Comparison of ENCODE assay signal across 15 cellular contexts in the genomic region with DNA sequence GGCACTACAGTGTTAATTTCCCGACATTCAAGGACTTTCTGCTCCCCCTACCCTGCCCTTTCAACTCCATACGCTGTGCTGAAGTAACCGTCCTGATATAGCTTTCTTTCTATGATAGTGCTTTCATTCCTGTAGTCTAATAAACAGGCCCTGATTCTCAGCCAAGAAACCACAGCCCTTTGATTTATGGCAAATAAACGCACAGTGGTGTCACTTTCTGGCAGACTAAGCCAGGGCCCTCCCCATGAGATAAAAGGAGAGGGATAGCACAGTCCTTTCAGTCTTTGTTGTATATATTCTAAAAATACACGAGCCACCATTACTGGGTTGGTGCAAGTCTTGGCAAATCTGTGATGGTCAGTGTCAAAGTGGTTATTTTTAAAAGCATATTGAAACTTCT.
DNase-seq lines count a peak whose midpoint lies in the region; ATAC-seq and TF ChIP-seq lines count a peak whose summit lies in the region.
"Had no signal": no experiment of that assay in that cellular context is flagged by ENCODE, and none has a peak within 500 bp of the region (broad histone marks: within the 10 kb centered on the region; RNA-seq: fewer than 3 reads in every experiment).

No MANE protein-coding gene starts in this region.

- H3K9me3 Mint-ChIP-seq in nephron progenitor cell, result no peaks in the 10 kb centered on the region
- H3K9me3 Mint-ChIP-seq in CD14-positive monocyte, result no peaks in the 10 kb centered on the region
- H3K9me3 Mint-ChIP-seq: dendritic cell treated with granulocyte-macrophage colony-stimulating factor and Interleukin-4, amounts not matched to agents 40 ng/mL and 50 ng/mL, for 4 days had no signal

- H3K36me3 Mint-ChIP-seq in nephron progenitor cell (ENCODE audit: low read depth) (peaks cover 40% of the 10 kb centered on the region), CD14-positive monocyte (no peaks in the 10 kb centered on the region)

- intact Hi-C loops in A673 (cut with micrococcal nuclease; ENCODE audit: unreplicated experiment) (loop anchor here (5.0 kb wide), 1 partner anchor 155 kb away; no protein-coding TSS in a partner anchor), CD14-positive monocyte (cut with micrococcal nuclease) (no loop called here)

- H3K4me3 ChIP-seq in A673 (ENCODE audit: low read depth, low read length, poor library complexity, severe bottlenecking), result no peak overlapping the region
- peak overlapping the region; percentile 4; the same call in 1 of the 2 replicates for H3K4me3 ChIP-seq in SK-N-MC
- no peak overlapping the region for H3K4me3 ChIP-seq in fibroblast of the aortic adventitia (ENCODE audit: low read depth, low read length)
- H3K4me3 ChIP-seq: left lung had no signal

- BruUV-seq in A673 (replicated peaks; lab: Mats Ljungman, UMichigan), result no TSS peak

- no peaks in the 10 kb centered on the region for H3K27me3 Mint-ChIP-seq in nephron progenitor cell (ENCODE audit: low read depth, poor library complexity)
- no peaks in the 10 kb centered on the region for H3K27me3 Mint-ChIP-seq in CD14-positive monocyte (ENCODE audit: low read depth in 3 of 3)
- H3K27me3 Mint-ChIP-seq: activated naive CD8-positive, alpha-beta T cell; dendritic cell treated with granulocyte-macrophage colony-stimulating factor and Interleukin-4, amounts not matched to agents 40 ng/mL and 50 ng/mL, for 4 days had no signal

- no peak for ATAC-seq in HG03045 (IDR thresholded peaks at IDR 0.05; ENCODE audit: unreplicated experiment)
- ATAC-seq: left lung had no signal

- H3K36me3 ChIP-seq in A673 (ENCODE audit: insufficient read depth, low read length, poor library complexity, severe bottlenecking) (no peaks in the 10 kb centered on the region), SK-N-MC (ENCODE audit: insufficient read depth, low read length) (no peaks in the 10 kb centered on the region)

- peak overlapping the region; percentile 53 for H3K27ac ChIP-seq in A673 (ENCODE audit: low read depth, low read length, poor library complexity, severe bottlenecking)
- H3K27ac ChIP-seq in SK-N-MC, result peak overlapping the region; percentile 78
- H3K27ac ChIP-seq: HL-60, left lung had no signal

- H3K4me3 Mint-ChIP-seq in nephron progenitor cell (no peak overlapping the region), CD14-positive monocyte (no peak overlapping the region)
- H3K4me3 Mint-ChIP-seq: activated naive CD8-positive, alpha-beta T cell; dendritic cell treated with granulocyte-macrophage colony-stimulating factor and Interleukin-4, amounts not matched to agents 40 ng/mL and 50 ng/mL, for 4 days had no signal

- CTCF ChIA-PET in A673 (lab: Charles Lee), result no interaction called here

- no peaks in the 10 kb centered on the region for H3K27me3 ChIP-seq in A673 (replicated peaks; ENCODE audit: insufficient read depth, low read depth, low read length, poor library complexity)
- H3K27me3 ChIP-seq: left lung had no signal

- no peak overlapping the region for H3K9ac ChIP-seq in SK-N-MC (ENCODE audit: insufficient read length)

- TF ChIP-seq CTCF in A673 (conservative IDR thresholded peaks at IDR 0.05; ENCODE audit: low read depth, low read length), result no peak
- TF ChIP-seq CTCF in fibroblast of the aortic adventitia (IDR thresholded peaks at IDR 0.05; ENCODE audit: insufficient read depth, low read length), result no peak
- TF ChIP-seq CTCF in nephron progenitor cell (IDR thresholded peaks at IDR 0.05), result no peak
- TF ChIP-seq CTCF in CD14-positive monocyte (IDR thresholded peaks at IDR 0.05), result no peak

- H3K9me3 ChIP-seq in A673 (ENCODE audit: low read depth, low read length, poor library complexity, severe bottlenecking) (no peaks in the 10 kb centered on the region), SK-N-MC (ENCODE audit: low read depth, low read length) (no peaks in the 10 kb centered on the region)
- H3K9me3 ChIP-seq: left lung had no signal

- DNase-seq in A673 (ENCODE audit: low spot score) (peak; percentile 52), SK-N-MC (ENCODE audit: low read depth, low spot score) (no peak), fibroblast of the aortic adventitia (ENCODE audit: low read depth) (peak; percentile 42), nephron progenitor cell (no peak), HuH-7 (ENCODE audit: low spot score) (no peak), CD14-positive monocyte (ENCODE audit: low spot score) (no peak), iPS-NIHi7 (ENCODE audit: extremely low spot score) (no peak)
- DNase-seq: left lung, NCI-H526 treated with DMSO at 0.1 percent for 48 hours, occipital lobe, SIG-M5 had no signal

- H3K27ac Mint-ChIP-seq in nephron progenitor cell (peak overlapping the region; percentile 8), CD14-positive monocyte (no peak overlapping the region)
- H3K27ac Mint-ChIP-seq: activated naive CD8-positive, alpha-beta T cell; dendritic cell treated with granulocyte-macrophage colony-stimulating factor and Interleukin-4, amounts not matched to agents 40 ng/mL and 50 ng/mL, for 4 days had no signal

- POLR2A ChIA-PET in A673 (lab: Charles Lee; ENCODE audit: low non-redundant PET), result no interaction called here

- H3K4me1 Mint-ChIP-seq in nephron progenitor cell (peaks cover 74% of the 10 kb centered on the region), CD14-positive monocyte (peaks cover 5% of the 10 kb centered on the region)

- H3K4me1 ChIP-seq in A673 (ENCODE audit: insufficient read depth, low read length, poor library complexity, severe bottlenecking), result peaks cover 51% of the 10 kb centered on the region

Comparison
In these comparisons a context has a peak if more than half of its experiments do, and no peak if none do; other contexts are left out.
1. DNase-seq: peak in A673 (single experiment) and fibroblast of the aortic adventitia (single experiment); none in SK-N-MC (single experiment), nephron progenitor cell (single experiment), HuH-7 (single experiment), CD14-positive monocyte (single experiment) and iPS-NIHi7 (single experiment).